In genomic region chr3:122415762-122416654, GRCh38 we compare ENCODE assay signal across 1 cellular context.
TF ChIP-seq lines count a peak whose summit lies in the region.

Gene WDR5B (minus strand): TSS chr3:122416062. CDS start chr3:122415528, 534 bp downstream.

TF ChIP-seq in WTC11, 78 proteins besides CTCF, POLR2A, EP300 and RAD21 (continued from another document and continues in another):
- TF ChIP-seq MYBL2 (CRISPR knock-in tag; IDR thresholded peaks at IDR 0.05) (peak; percentile 62; the same call in 1 of the 2 replicates), CDX4 (CRISPR knock-in tag; IDR thresholded peaks at IDR 0.05; ENCODE audit: borderline replicate concordance) (no peak), USF1 (CRISPR knock-in tag; IDR thresholded peaks at IDR 0.05) (peak; percentile 45; the same call in 1 of the 2 replicates), TEAD4 (CRISPR knock-in tag; IDR thresholded peaks at IDR 0.05) (no peak), MXD4 (CRISPR knock-in tag; IDR thresholded peaks at IDR 0.05; ENCODE audit: borderline replicate concordance) (no peak), ZNF423 (CRISPR knock-in tag; IDR thresholded peaks at IDR 0.05) (no peak), TEAD1 (CRISPR knock-in tag; IDR thresholded peaks at IDR 0.05) (peak; percentile 16; the same call in 1 of the 2 replicates), IRF2 (CRISPR knock-in tag; IDR thresholded peaks at IDR 0.05; ENCODE audit: borderline replicate concordance, low read depth) (no peak), FOXP1 (CRISPR knock-in tag; IDR thresholded peaks at IDR 0.05; ENCODE audit: borderline replicate concordance) (peak; percentile 61; the same call in 1 of the 2 replicates), MLX (CRISPR knock-in tag; IDR thresholded peaks at IDR 0.05) (no peak), ZNF532 (CRISPR knock-in tag; IDR thresholded peaks at IDR 0.05; ENCODE audit: borderline replicate concordance) (no peak), KAT7 (CRISPR knock-in tag; IDR thresholded peaks at IDR 0.05; ENCODE audit: borderline replicate concordance) (no peak), E2F1 (CRISPR knock-in tag; IDR thresholded peaks at IDR 0.05) (no peak), PRRX2 (CRISPR knock-in tag; IDR thresholded peaks at IDR 0.05) (no peak), ERG (CRISPR knock-in tag; IDR thresholded peaks at IDR 0.05) (no peak), ATF2 (CRISPR knock-in tag; IDR thresholded peaks at IDR 0.05; ENCODE audit: borderline replicate concordance, low read depth) (no peak), ZNF121 (CRISPR knock-in tag; IDR thresholded peaks at IDR 0.05) (no peak), PRDM15 (CRISPR knock-in tag; IDR thresholded peaks at IDR 0.05) (no peak), ATF6 (CRISPR knock-in tag; IDR thresholded peaks at IDR 0.05) (no peak), ZNF317 (CRISPR knock-in tag; IDR thresholded peaks at IDR 0.05; ENCODE audit: borderline replicate concordance, low read depth) (no peak), ATF3 (CRISPR knock-in tag; conservative IDR thresholded peaks at IDR 0.05) (no peak), IRF1 (CRISPR knock-in tag; IDR thresholded peaks at IDR 0.05) (0 out of 2 replicates have a peak, but pooled peaks have one; percentile 46), AFF4 (CRISPR knock-in tag; IDR thresholded peaks at IDR 0.05; ENCODE audit: borderline replicate concordance) (no peak), ZSCAN18 (CRISPR knock-in tag; IDR thresholded peaks at IDR 0.05) (no peak), ETV6 (CRISPR knock-in tag; IDR thresholded peaks at IDR 0.05) (0 out of 2 replicates have a peak, but pooled peaks have one; percentile 40), ZNF263 (CRISPR knock-in tag; IDR thresholded peaks at IDR 0.05; ENCODE audit: low read depth) (no peak), GTF2I (CRISPR knock-in tag; conservative IDR thresholded peaks at IDR 0.05) (no peak), ELF4 (CRISPR knock-in tag; IDR thresholded peaks at IDR 0.05; ENCODE audit: low read depth) (no peak)
